ENCODE assay signal across 9 cellular contexts in genomic region chr12:109934026-109934425, GRCh38. TPM values are rescaled to one million over a fixed set of nuclear protein-coding genes. Genes with fewer than 3 reads are reported as not detected.
DNase-seq lines count a peak whose midpoint lies in the region; FAIRE-seq and TF ChIP-seq lines count a peak whose summit lies in the region.
"Had no signal": no experiment of that assay in that cellular context is flagged by ENCODE, and none has a peak within 500 bp of the region (broad histone marks: within the 10 kb centered on the region; RNA-seq: fewer than 3 reads in every experiment).

No MANE protein-coding gene starts in this region.

- H3K27me3 Mint-ChIP-seq in HFFc6 (ENCODE audit: insufficient read depth): peaks cover 4% of the 10 kb centered on the region
- H3K27me3 Mint-ChIP-seq in astrocyte (ENCODE audit: low read depth, unreplicated experiment): no peaks in the 10 kb centered on the region
- H3K27me3 Mint-ChIP-seq: activated naive CD8-positive, alpha-beta T cell had no signal

- no peak overlapping the region for H3K4me3 ChIP-seq in astrocyte (ENCODE audit: insufficient read depth, low read depth, low read length)

- H3K27ac ChIP-seq in astrocyte (ENCODE audit: low read depth, low read length): no peak overlapping the region

- no peak overlapping the region for H3K4me2 ChIP-seq in astrocyte (ENCODE audit: low read length)

- no peaks in the 10 kb centered on the region for H3K79me2 ChIP-seq in astrocyte (ENCODE audit: insufficient read depth, low read length)

- H3K4me3 Mint-ChIP-seq in HFFc6 (no peak overlapping the region), astrocyte (ENCODE audit: unreplicated experiment) (no peak overlapping the region)
- H3K4me3 Mint-ChIP-seq: activated naive CD8-positive, alpha-beta T cell; T-helper 1 cell treated with Interleukin-12 subunit alpha and Interleukin-12 subunit beta and Interleukin-4 antibody, amounts not matched to agents 30 μg/mL and 1 μg/mL, for 36 hours had no signal

- no peaks in the 10 kb centered on the region for H3K4me1 ChIP-seq in astrocyte (ENCODE audit: insufficient read depth, low read length)

- H3K9me3 ChIP-seq in astrocyte (ENCODE audit: insufficient read depth, low read depth, low read length): no peaks in the 10 kb centered on the region

- peak; percentile 74 for FAIRE-seq in astrocyte (lab: Jason Lieb, UNC)

- H3K9ac ChIP-seq in astrocyte (ENCODE audit: low read length): no peak overlapping the region

- H4K20me1 ChIP-seq in astrocyte (ENCODE audit: insufficient read depth, low read length): no peaks in the 10 kb centered on the region

- H3K9me3 Mint-ChIP-seq in HFFc6 (no peaks in the 10 kb centered on the region), astrocyte (ENCODE audit: unreplicated experiment) (no peaks in the 10 kb centered on the region)
- H3K9me3 Mint-ChIP-seq: T-helper 1 cell treated with Interleukin-12 subunit alpha and Interleukin-12 subunit beta and Interleukin-4 antibody, amounts not matched to agents 30 μg/mL and 1 μg/mL, for 36 hours had no signal

- TF ChIP-seq CTCF in HFFc6 (IDR thresholded peaks at IDR 0.05) (peak; percentile 72), astrocyte (IDR thresholded peaks at IDR 0.05; ENCODE audit: insufficient read depth, low read depth, low read length) (peak; percentile 44)

- H3K36me3 ChIP-seq in astrocyte (ENCODE audit: insufficient read depth, low read length): peaks cover 47% of the 10 kb centered on the region

- no peaks in the 10 kb centered on the region for H3K27me3 ChIP-seq in astrocyte (ENCODE audit: insufficient read depth, low read length)

- H2AFZ ChIP-seq in astrocyte (ENCODE audit: low read depth, low read length): no peak overlapping the region

- H3K4me1 Mint-ChIP-seq in HFFc6 (ENCODE audit: low read depth) (no peaks in the 10 kb centered on the region), astrocyte (ENCODE audit: low read depth, unreplicated experiment) (no peaks in the 10 kb centered on the region)

- H3K27ac Mint-ChIP-seq in HFFc6: no peak overlapping the region
- H3K27ac Mint-ChIP-seq in astrocyte (ENCODE audit: unreplicated experiment): no peak overlapping the region
- H3K27ac Mint-ChIP-seq: activated naive CD8-positive, alpha-beta T cell; T-helper 1 cell treated with Interleukin-12 subunit alpha and Interleukin-12 subunit beta and Interleukin-4 antibody, amounts not matched to agents 30 μg/mL and 1 μg/mL, for 36 hours had no signal

- H3K36me3 Mint-ChIP-seq in HFFc6 (ENCODE audit: low read depth) (peaks cover 45% of the 10 kb centered on the region), astrocyte (ENCODE audit: low read depth, unreplicated experiment) (peaks cover 27% of the 10 kb centered on the region)

- peak; percentile 44 for DNase-seq in EH (ENCODE audit: low read depth)
- DNase-seq in HFFc6: no peak
- no peak for DNase-seq in astrocyte (ENCODE audit: low read depth)
- peak; percentile 33 to 44 for DNase-seq in lung microvascular endothelial cell (ENCODE audit: low read depth in 2 of 2)
- DNase-seq in NCI-H2107 treated with DMSO at 0.1 percent for 48 hours (lab: John Stamatoyannopoulos, UW; ENCODE audit: unreplicated experiment): no peak
- no peak for DNase-seq in NCI-H2029 (lab: John Stamatoyannopoulos, UW)
- DNase-seq in activated gamma-delta T cell treated with Interleukin-2 at 50 U/mL for 16 hours: no peak

RNA-seq across cellular contexts. Expression of gene TCHP, which starts 34.0 kb away (rescaled TPM):
- 10 to 100 TPM; 15.0 to 21.0 (median 18.2) TPM for total RNA-seq in HFFc6 (2021; fragmentation: NEBNext Ultra II Directional; extraction: Animal tissue kit (Norgen Biotek cat#: 25700))
- total RNA-seq in astrocyte: 6.8 and 8.6 TPM in 2 replicates
- 4.6 and 5.8 TPM in 2 replicates for total RNA-seq in lung microvascular endothelial cell

RNA-seq across cellular contexts. Expression of gene GLTP, which starts 53.7 kb away (rescaled TPM):
- total RNA-seq in HFFc6 (2021; fragmentation: NEBNext Ultra II Directional; extraction: Animal tissue kit (Norgen Biotek cat#: 25700)): 10 to 100 TPM; 77.4 to 87.9 (median 82.0) TPM
- 23.5 and 27.1 TPM in 2 replicates for total RNA-seq in astrocyte
- total RNA-seq in lung microvascular endothelial cell: 41.8 and 44.6 TPM in 2 replicates

Comparison
In these comparisons a context has a peak if more than half of its experiments do, and no peak if none do; other contexts are left out.
1. DNase-seq: peak in EH (single experiment) and lung microvascular endothelial cell (2 of 2); none in HFFc6 (single experiment), astrocyte (single experiment), NCI-H2107 treated with DMSO at 0.1 percent for 48 hours (single experiment), NCI-H2029 (single experiment) and activated gamma-delta T cell treated with Interleukin-2 at 50 U/mL for 16 hours (single experiment).